1 cellular context compared by ENCODE assay signal in the genomic region with DNA sequence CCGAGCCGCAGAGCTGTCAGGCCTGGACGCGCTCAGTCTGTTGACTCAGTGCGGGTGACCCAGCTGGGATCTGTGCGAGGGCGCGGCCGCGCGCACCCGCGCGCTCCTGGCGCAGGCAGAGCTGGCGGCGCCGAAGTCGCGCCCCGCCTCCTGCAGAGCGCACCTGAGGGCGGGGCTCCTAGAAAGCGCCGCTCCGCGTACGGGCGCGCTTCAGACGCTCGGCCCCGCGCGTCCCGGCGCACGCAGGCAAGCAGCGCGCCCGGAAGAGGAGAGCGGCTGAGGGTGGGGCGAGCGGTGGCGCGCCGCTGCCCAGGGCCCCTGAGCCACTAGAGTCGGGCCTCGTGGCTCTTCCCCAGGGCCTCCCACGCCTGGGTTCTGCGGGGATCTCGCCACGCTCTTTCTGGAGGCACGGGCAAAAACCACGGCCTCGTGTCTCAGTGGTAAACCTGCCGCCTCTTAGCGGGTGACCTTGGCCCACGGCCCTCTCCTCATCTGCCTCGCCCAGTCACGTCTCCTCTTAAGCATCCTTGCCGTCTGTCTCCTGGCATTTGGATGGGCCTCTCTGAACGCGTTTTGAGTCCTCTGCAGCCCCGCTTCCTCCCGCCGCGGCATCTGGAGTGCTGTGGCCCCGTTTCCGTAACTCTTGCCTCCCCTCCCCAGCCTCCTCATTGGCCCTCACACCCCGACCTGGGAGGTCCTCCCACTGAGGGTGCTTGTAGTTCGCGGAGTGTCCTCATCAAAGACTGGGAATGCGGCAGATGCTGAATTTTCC.
A peak's percentile ranks its signal among the peaks of the same experiment; 100 is the strongest.
TF ChIP-seq lines count a peak whose summit lies in the region.

A gene with protein sequence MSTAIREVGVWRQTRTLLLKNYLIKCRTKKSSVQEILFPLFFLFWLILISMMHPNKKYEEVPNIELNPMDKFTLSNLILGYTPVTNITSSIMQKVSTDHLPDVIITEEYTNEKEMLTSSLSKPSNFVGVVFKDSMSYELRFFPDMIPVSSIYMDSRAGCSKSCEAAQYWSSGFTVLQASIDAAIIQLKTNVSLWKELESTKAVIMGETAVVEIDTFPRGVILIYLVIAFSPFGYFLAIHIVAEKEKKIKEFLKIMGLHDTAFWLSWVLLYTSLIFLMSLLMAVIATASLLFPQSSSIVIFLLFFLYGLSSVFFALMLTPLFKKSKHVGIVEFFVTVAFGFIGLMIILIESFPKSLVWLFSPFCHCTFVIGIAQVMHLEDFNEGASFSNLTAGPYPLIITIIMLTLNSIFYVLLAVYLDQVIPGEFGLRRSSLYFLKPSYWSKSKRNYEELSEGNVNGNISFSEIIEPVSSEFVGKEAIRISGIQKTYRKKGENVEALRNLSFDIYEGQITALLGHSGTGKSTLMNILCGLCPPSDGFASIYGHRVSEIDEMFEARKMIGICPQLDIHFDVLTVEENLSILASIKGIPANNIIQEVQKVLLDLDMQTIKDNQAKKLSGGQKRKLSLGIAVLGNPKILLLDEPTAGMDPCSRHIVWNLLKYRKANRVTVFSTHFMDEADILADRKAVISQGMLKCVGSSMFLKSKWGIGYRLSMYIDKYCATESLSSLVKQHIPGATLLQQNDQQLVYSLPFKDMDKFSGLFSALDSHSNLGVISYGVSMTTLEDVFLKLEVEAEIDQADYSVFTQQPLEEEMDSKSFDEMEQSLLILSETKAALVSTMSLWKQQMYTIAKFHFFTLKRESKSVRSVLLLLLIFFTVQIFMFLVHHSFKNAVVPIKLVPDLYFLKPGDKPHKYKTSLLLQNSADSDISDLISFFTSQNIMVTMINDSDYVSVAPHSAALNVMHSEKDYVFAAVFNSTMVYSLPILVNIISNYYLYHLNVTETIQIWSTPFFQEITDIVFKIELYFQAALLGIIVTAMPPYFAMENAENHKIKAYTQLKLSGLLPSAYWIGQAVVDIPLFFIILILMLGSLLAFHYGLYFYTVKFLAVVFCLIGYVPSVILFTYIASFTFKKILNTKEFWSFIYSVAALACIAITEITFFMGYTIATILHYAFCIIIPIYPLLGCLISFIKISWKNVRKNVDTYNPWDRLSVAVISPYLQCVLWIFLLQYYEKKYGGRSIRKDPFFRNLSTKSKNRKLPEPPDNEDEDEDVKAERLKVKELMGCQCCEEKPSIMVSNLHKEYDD (N-terminal part only) (minus strand): TSS at position 74 of the 772 bp plus-strand sequence. CDS start 12,718 bp downstream, outside the sequence.

TF ChIP-seq in GM12878, 131 proteins besides CTCF, POLR2A, EP300 and RAD21 (continued from another document and continues in another):
- TF ChIP-seq, protein P1, sequence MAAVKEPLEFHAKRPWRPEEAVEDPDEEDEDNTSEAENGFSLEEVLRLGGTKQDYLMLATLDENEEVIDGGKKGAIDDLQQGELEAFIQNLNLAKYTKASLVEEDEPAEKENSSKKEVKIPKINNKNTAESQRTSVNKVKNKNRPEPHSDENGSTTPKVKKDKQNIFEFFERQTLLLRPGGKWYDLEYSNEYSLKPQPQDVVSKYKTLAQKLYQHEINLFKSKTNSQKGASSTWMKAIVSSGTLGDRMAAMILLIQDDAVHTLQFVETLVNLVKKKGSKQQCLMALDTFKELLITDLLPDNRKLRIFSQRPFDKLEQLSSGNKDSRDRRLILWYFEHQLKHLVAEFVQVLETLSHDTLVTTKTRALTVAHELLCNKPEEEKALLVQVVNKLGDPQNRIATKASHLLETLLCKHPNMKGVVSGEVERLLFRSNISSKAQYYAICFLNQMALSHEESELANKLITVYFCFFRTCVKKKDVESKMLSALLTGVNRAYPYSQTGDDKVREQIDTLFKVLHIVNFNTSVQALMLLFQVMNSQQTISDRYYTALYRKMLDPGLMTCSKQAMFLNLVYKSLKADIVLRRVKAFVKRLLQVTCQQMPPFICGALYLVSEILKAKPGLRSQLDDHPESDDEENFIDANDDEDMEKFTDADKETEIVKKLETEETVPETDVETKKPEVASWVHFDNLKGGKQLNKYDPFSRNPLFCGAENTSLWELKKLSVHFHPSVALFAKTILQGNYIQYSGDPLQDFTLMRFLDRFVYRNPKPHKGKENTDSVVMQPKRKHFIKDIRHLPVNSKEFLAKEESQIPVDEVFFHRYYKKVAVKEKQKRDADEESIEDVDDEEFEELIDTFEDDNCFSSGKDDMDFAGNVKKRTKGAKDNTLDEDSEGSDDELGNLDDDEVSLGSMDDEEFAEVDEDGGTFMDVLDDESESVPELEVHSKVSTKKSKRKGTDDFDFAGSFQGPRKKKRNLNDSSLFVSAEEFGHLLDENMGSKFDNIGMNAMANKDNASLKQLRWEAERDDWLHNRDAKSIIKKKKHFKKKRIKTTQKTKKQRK (IDR thresholded peaks at IDR 0.05; ENCODE audit: low read depth, low read length), result no peak
- TF ChIP-seq SREBF1 (IDR thresholded peaks at IDR 0.05; ENCODE audit: low read length) (no peak), IRF4 (IDR thresholded peaks at IDR 0.05; ENCODE audit: low read depth, low read length) (no peak), YY1 (IDR thresholded peaks at IDR 0.05; ENCODE audit: low read depth, low read length) (peak; percentile 23; the same call in 1 of the 2 replicates), KAT2A (conservative IDR thresholded peaks at IDR 0.05; ENCODE audit: control insufficient read depth, low read depth, low read length) (no peak), ZSCAN29 (IDR thresholded peaks at IDR 0.05) (no peak), KLF5 (IDR thresholded peaks at IDR 0.05; ENCODE audit: partially characterized antibody) (peak; percentile 61), MEF2A (IDR thresholded peaks at IDR 0.05; ENCODE audit: insufficient read depth, low read depth, low read length) (no peak), CREM (IDR thresholded peaks at IDR 0.05; ENCODE audit: low read depth) (no peak), ZNF622 (IDR thresholded peaks at IDR 0.05) (no peak), SP1 (IDR thresholded peaks at IDR 0.05; ENCODE audit: low read depth, low read length) (peak; percentile 20), NFXL1 (IDR thresholded peaks at IDR 0.05; ENCODE audit: borderline replicate concordance) (no peak), HCFC1 (IDR thresholded peaks at IDR 0.05; ENCODE audit: low read length) (no peak), KDM1A (IDR thresholded peaks at IDR 0.05; ENCODE audit: borderline replicate concordance) (no peak), NR2C1 (IDR thresholded peaks at IDR 0.05) (no peak), CHD1 (IDR thresholded peaks at IDR 0.05; ENCODE audit: low read depth, low read length) (no peak), FOXK2 (IDR thresholded peaks at IDR 0.05) (no peak), IKZF2 (IDR thresholded peaks at IDR 0.05) (peak; percentile 13 to 24; a peak in 1 of 4 replicates), PML (IDR thresholded peaks at IDR 0.05; ENCODE audit: low read length) (peak; percentile 94; the same call in 1 of the 2 replicates)
- TF ChIP-seq, protein P2, sequence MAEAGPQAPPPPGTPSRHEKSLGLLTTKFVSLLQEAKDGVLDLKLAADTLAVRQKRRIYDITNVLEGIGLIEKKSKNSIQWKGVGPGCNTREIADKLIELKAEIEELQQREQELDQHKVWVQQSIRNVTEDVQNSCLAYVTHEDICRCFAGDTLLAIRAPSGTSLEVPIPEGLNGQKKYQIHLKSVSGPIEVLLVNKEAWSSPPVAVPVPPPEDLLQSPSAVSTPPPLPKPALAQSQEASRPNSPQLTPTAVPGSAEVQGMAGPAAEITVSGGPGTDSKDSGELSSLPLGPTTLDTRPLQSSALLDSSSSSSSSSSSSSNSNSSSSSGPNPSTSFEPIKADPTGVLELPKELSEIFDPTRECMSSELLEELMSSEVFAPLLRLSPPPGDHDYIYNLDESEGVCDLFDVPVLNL (IDR thresholded peaks at IDR 0.05; ENCODE audit: low read depth, low read length), result no peak
- TF ChIP-seq, protein P3, sequence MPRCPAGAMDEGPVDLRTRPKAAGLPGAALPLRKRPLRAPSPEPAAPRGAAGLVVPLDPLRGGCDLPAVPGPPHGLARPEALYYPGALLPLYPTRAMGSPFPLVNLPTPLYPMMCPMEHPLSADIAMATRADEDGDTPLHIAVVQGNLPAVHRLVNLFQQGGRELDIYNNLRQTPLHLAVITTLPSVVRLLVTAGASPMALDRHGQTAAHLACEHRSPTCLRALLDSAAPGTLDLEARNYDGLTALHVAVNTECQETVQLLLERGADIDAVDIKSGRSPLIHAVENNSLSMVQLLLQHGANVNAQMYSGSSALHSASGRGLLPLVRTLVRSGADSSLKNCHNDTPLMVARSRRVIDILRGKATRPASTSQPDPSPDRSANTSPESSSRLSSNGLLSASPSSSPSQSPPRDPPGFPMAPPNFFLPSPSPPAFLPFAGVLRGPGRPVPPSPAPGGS (IDR thresholded peaks at IDR 0.05; ENCODE audit: borderline replicate concordance, insufficient read depth, low read depth, low read length, poor library complexity, severe bottlenecking), result no peak
- TF ChIP-seq, protein P4, sequence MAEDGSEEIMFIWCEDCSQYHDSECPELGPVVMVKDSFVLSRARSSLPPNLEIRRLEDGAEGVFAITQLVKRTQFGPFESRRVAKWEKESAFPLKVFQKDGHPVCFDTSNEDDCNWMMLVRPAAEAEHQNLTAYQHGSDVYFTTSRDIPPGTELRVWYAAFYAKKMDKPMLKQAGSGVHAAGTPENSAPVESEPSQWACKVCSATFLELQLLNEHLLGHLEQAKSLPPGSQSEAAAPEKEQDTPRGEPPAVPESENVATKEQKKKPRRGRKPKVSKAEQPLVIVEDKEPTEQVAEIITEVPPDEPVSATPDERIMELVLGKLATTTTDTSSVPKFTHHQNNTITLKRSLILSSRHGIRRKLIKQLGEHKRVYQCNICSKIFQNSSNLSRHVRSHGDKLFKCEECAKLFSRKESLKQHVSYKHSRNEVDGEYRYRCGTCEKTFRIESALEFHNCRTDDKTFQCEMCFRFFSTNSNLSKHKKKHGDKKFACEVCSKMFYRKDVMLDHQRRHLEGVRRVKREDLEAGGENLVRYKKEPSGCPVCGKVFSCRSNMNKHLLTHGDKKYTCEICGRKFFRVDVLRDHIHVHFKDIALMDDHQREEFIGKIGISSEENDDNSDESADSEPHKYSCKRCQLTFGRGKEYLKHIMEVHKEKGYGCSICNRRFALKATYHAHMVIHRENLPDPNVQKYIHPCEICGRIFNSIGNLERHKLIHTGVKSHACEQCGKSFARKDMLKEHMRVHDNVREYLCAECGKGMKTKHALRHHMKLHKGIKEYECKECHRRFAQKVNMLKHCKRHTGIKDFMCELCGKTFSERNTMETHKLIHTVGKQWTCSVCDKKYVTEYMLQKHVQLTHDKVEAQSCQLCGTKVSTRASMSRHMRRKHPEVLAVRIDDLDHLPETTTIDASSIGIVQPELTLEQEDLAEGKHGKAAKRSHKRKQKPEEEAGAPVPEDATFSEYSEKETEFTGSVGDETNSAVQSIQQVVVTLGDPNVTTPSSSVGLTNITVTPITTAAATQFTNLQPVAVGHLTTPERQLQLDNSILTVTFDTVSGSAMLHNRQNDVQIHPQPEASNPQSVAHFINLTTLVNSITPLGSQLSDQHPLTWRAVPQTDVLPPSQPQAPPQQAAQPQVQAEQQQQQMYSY (CRISPR knock-in tag; IDR thresholded peaks at IDR 0.05), result no peak
- TF ChIP-seq, protein P5, sequence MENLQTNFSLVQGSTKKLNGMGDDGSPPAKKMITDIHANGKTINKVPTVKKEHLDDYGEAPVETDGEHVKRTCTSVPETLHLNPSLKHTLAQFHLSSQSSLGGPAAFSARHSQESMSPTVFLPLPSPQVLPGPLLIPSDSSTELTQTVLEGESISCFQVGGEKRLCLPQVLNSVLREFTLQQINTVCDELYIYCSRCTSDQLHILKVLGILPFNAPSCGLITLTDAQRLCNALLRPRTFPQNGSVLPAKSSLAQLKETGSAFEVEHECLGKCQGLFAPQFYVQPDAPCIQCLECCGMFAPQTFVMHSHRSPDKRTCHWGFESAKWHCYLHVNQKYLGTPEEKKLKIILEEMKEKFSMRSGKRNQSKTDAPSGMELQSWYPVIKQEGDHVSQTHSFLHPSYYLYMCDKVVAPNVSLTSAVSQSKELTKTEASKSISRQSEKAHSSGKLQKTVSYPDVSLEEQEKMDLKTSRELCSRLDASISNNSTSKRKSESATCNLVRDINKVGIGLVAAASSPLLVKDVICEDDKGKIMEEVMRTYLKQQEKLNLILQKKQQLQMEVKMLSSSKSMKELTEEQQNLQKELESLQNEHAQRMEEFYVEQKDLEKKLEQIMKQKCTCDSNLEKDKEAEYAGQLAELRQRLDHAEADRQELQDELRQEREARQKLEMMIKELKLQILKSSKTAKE (IDR thresholded peaks at IDR 0.05; ENCODE audit: low read depth, poor library complexity, severe bottlenecking), result no peak
- TF ChIP-seq, protein P6, sequence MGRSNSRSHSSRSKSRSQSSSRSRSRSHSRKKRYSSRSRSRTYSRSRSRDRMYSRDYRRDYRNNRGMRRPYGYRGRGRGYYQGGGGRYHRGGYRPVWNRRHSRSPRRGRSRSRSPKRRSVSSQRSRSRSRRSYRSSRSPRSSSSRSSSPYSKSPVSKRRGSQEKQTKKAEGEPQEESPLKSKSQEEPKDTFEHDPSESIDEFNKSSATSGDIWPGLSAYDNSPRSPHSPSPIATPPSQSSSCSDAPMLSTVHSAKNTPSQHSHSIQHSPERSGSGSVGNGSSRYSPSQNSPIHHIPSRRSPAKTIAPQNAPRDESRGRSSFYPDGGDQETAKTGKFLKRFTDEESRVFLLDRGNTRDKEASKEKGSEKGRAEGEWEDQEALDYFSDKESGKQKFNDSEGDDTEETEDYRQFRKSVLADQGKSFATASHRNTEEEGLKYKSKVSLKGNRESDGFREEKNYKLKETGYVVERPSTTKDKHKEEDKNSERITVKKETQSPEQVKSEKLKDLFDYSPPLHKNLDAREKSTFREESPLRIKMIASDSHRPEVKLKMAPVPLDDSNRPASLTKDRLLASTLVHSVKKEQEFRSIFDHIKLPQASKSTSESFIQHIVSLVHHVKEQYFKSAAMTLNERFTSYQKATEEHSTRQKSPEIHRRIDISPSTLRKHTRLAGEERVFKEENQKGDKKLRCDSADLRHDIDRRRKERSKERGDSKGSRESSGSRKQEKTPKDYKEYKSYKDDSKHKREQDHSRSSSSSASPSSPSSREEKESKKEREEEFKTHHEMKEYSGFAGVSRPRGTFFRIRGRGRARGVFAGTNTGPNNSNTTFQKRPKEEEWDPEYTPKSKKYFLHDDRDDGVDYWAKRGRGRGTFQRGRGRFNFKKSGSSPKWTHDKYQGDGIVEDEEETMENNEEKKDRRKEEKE (IDR thresholded peaks at IDR 0.05), result no peak
- TF ChIP-seq, protein P7, sequence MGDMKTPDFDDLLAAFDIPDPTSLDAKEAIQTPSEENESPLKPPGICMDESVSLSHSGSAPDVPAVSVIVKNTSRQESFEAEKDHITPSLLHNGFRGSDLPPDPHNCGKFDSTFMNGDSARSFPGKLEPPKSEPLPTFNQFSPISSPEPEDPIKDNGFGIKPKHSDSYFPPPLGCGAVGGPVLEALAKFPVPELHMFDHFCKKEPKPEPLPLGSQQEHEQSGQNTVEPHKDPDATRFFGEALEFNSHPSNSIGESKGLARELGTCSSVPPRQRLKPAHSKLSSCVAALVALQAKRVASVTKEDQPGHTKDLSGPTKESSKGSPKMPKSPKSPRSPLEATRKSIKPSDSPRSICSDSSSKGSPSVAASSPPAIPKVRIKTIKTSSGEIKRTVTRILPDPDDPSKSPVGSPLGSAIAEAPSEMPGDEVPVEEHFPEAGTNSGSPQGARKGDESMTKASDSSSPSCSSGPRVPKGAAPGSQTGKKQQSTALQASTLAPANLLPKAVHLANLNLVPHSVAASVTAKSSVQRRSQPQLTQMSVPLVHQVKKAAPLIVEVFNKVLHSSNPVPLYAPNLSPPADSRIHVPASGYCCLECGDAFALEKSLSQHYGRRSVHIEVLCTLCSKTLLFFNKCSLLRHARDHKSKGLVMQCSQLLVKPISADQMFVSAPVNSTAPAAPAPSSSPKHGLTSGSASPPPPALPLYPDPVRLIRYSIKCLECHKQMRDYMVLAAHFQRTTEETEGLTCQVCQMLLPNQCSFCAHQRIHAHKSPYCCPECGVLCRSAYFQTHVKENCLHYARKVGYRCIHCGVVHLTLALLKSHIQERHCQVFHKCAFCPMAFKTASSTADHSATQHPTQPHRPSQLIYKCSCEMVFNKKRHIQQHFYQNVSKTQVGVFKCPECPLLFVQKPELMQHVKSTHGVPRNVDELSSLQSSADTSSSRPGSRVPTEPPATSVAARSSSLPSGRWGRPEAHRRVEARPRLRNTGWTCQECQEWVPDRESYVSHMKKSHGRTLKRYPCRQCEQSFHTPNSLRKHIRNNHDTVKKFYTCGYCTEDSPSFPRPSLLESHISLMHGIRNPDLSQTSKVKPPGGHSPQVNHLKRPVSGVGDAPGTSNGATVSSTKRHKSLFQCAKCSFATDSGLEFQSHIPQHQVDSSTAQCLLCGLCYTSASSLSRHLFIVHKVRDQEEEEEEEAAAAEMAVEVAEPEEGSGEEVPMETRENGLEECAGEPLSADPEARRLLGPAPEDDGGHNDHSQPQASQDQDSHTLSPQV (IDR thresholded peaks at IDR 0.05), result no peak
